10 cellular contexts compared by ENCODE assay signal in genomic region chr4:141538001-141538400, GRCh38.
"Had no signal": no experiment of that assay in that cellular context is flagged by ENCODE, and none has a peak within 500 bp of the region (broad histone marks: within the 10 kb centered on the region; RNA-seq: fewer than 3 reads in every experiment).

No MANE protein-coding gene starts in this region.

- H3K4me3 Mint-ChIP-seq: IgD-negative memory B cell had no signal

- H3K36me3 ChIP-seq: HAP-1 had no signal

- H3K4me3 ChIP-seq: GM23248, HAP-1 had no signal

- H3K9me3 ChIP-seq: HAP-1 had no signal

- H3K27me3 Mint-ChIP-seq: IgD-negative memory B cell had no signal

- H3K27ac Mint-ChIP-seq: IgD-negative memory B cell had no signal

- H3K27ac ChIP-seq: GM23248, HL-60, KMS-11 had no signal

- DNase-seq: GM23248, GOT3, H7, KBM-7 had no signal

- ATAC-seq: HCT116, HepG2 had no signal

- H3K4me1 ChIP-seq: HAP-1 had no signal

- H3K4me1 Mint-ChIP-seq: IgD-negative memory B cell had no signal

- FAIRE-seq: HepG2 had no signal
